ENCODE assay signal across 20 cellular contexts in the genomic region with DNA sequence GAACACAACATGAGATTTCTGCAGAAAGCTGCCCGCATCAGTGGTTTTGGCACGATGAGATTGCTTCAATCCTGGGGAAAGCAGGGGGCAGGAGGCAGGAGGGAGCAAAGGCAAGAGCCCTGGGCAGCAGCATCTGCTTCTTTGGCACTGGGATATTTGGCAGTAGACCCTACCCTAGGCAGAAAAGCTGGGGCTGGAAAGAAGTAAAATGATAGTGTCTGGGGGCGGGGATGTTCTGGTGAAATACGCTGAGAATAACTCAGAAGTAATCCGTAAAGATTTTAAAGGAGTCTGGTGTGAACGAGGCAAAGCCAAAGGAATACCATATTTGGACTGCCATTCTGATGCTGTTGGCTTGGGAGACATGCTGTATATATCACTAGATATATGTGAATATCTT.
"Had no signal": no experiment of that assay in that cellular context is flagged by ENCODE, and none has a peak within 500 bp of the region (broad histone marks: within the 10 kb centered on the region; RNA-seq: fewer than 3 reads in every experiment).

No MANE protein-coding gene starts in this region.

- H3K9me3 ChIP-seq: body of pancreas, neutrophil, sigmoid colon, spleen, vagina had no signal

- H3K27ac ChIP-seq: body of pancreas, foreskin keratinocyte, hepatocyte, neutrophil, spleen, vagina had no signal

- H3K4me3 ChIP-seq: body of pancreas, hepatocyte, sigmoid colon, spleen, vagina had no signal

- FAIRE-seq: TTC549 had no signal

- H3K36me3 ChIP-seq: neutrophil, sigmoid colon, spleen, vagina had no signal

- ATAC-seq: activated CD4-positive, alpha-beta T cell treated with anti-CD3 and anti-CD28 coated beads for 36 hours; body of pancreas; foreskin keratinocyte; naive thymus-derived CD8-positive, alpha-beta T cell had no signal

- H3K27me3 ChIP-seq: body of pancreas, foreskin keratinocyte, hepatocyte, neutrophil, sigmoid colon, spleen, vagina had no signal

- H3K4me1 ChIP-seq: body of pancreas, foreskin keratinocyte, spleen, vagina had no signal

- DNase-seq: activated CD4-positive, alpha-beta T cell treated with anti-CD3 and anti-CD28 coated beads for 36 hours; activated CD4-positive, alpha-beta T cell treated with anti-CD3 and anti-CD28 coated beads, Interleukin-2, amount 50 U/mL, for 48 hours; activated naive CD8-positive, alpha-beta T cell treated with anti-CD3 and anti-CD28 coated beads for 36 hours; activated T-cell treated with anti-CD3 and anti-CD28 coated beads for 4 hours; amniotic stem cell; body of pancreas; effector memory CD4-positive, alpha-beta T cell; foreskin keratinocyte; mesenchymal stem cell; naive thymus-derived CD8-positive, alpha-beta T cell; sigmoid colon; spleen; stimulated activated CD4-positive, alpha-beta T cell treated with anti-CD3 and anti-CD28 coated beads, Interleukin-4, amount 100 ng/mL, for 4 hours; stimulated activated naive CD4-positive, alpha-beta T cell treated with Interleukin-2 at 50 U/mL for 16 hours; SW 1271; trophoblast cell had no signal
